ENCODE assay signal across 14 cellular contexts in genomic region chr17:80863626-80864025, GRCh38.
"Had no signal": no experiment of that assay in that cellular context is flagged by ENCODE, and none has a peak within 500 bp of the region (broad histone marks: within the 10 kb centered on the region; RNA-seq: fewer than 3 reads in every experiment).

No MANE protein-coding gene starts in this region.

- H3K9me3 Mint-ChIP-seq: central memory CD8-positive, alpha-beta T cell; neural crest cell had no signal

- H3K27ac ChIP-seq: body of pancreas, heart left ventricle, SK-N-MC had no signal

- DNase-seq: activated CD4-positive, CD25-positive, alpha-beta regulatory T cell; activated CD8-positive, alpha-beta memory T cell treated with anti-CD3 and anti-CD28 coated beads for 24 hours; activated effector memory CD4-positive, alpha-beta T cell treated with anti-CD3 and anti-CD28 coated beads, Interleukin-2, amount 50 U/mL, for 16 hours; amniotic stem cell; body of pancreas; effector memory CD4-positive, alpha-beta T cell; mesenchymal stem cell; stimulated activated CD4-positive, alpha-beta T cell treated with anti-CD3 and anti-CD28 coated beads, Interleukin-2, amount 100 ng/mL, for 48 hours; stimulated activated CD8-positive, alpha-beta memory T cell treated with anti-CD3 and anti-CD28 coated beads, Interleukin-4, amount 100 ng/mL, for 48 hours had no signal

- H3K4me3 ChIP-seq: body of pancreas, heart left ventricle, SK-N-MC had no signal

- H3K4me3 Mint-ChIP-seq: central memory CD8-positive, alpha-beta T cell; neural crest cell had no signal

- H3K9me3 ChIP-seq: body of pancreas, heart left ventricle had no signal

- H3K27me3 Mint-ChIP-seq: central memory CD8-positive, alpha-beta T cell had no signal

- H3K27me3 ChIP-seq: body of pancreas, heart left ventricle had no signal

- ATAC-seq: body of pancreas, heart left ventricle, left lobe of liver had no signal
